In genomic region chr20:266604-267562, GRCh38 we compare ENCODE assay signal across 1 cellular context.
TF ChIP-seq lines count a peak whose summit lies in the region.

No MANE protein-coding gene starts in this region.

TF ChIP-seq in HepG2, 621 proteins besides CTCF, POLR2A, EP300 and RAD21 (continued from another document and continues in another):
- no peak for TF ChIP-seq HNRNPK (IDR thresholded peaks at IDR 0.05; ENCODE audit: low read depth, low read length, poor library complexity, severe bottlenecking)
- TF ChIP-seq SAFB2 (CRISPR knock-in tag; IDR thresholded peaks at IDR 0.05; ENCODE audit: borderline replicate concordance, low read depth), result 0 out of 2 replicates have a peak, but pooled peaks have one; percentile 45
- TF ChIP-seq ZNF431 (CRISPR knock-in tag; IDR thresholded peaks at IDR 0.05; ENCODE audit: borderline replicate concordance, low read depth), result peak; percentile 94
- peak; percentile 87 for TF ChIP-seq ZNF747 (CRISPR knock-in tag; IDR thresholded peaks at IDR 0.05; ENCODE audit: borderline replicate concordance)
- TF ChIP-seq ZKSCAN8 (CRISPR knock-in tag; IDR thresholded peaks at IDR 0.05; ENCODE audit: borderline replicate concordance), result peak; percentile 41; the same call in 1 of the 2 replicates
- peak; percentile 99 for TF ChIP-seq EED (CRISPR knock-in tag; IDR thresholded peaks at IDR 0.05)
- TF ChIP-seq ZSCAN12 (CRISPR knock-in tag; IDR thresholded peaks at IDR 0.05), result peak; percentile 63; the same call in 1 of the 2 replicates
- TF ChIP-seq ZNF530 (CRISPR knock-in tag; IDR thresholded peaks at IDR 0.05; ENCODE audit: low read depth), result no peak
- TF ChIP-seq STAG1 (CRISPR knock-in tag; IDR thresholded peaks at IDR 0.05), result peak; percentile 96
- TF ChIP-seq ZZZ3 (CRISPR knock-in tag; IDR thresholded peaks at IDR 0.05; ENCODE audit: borderline replicate concordance), result peak; percentile 79; the same call in 1 of the 2 replicates
- peak; percentile 93 for TF ChIP-seq JUNB (CRISPR knock-in tag; IDR thresholded peaks at IDR 0.05; ENCODE audit: borderline replicate concordance)
- TF ChIP-seq SMARCC2 (IDR thresholded peaks at IDR 0.05), result no peak
- TF ChIP-seq SRSF1 (optimal IDR thresholded peaks at IDR 0.05; ENCODE audit: low read depth, low read length), result peak; percentile 74
- TF ChIP-seq TRIM22 (IDR thresholded peaks at IDR 0.05), result no peak
- peak; percentile 72; the same call in 1 of the 2 replicates for TF ChIP-seq SNAPC4 (CRISPR knock-in tag; IDR thresholded peaks at IDR 0.05)
- no peak; the same call in 1 of the 2 replicates for TF ChIP-seq MYNN (CRISPR knock-in tag; IDR thresholded peaks at IDR 0.05; ENCODE audit: low read depth)
- no peak for TF ChIP-seq SRSF9 (IDR thresholded peaks at IDR 0.05; ENCODE audit: borderline replicate concordance, insufficient read depth, low read depth, low read length, poor library complexity, severe bottlenecking)
- 0 out of 2 replicates have a peak, but pooled peaks have one; percentile 22 for TF ChIP-seq ZBED4 (CRISPR knock-in tag; IDR thresholded peaks at IDR 0.05; ENCODE audit: borderline replicate concordance)
- peak; percentile 99 for TF ChIP-seq ZNF709 (CRISPR knock-in tag; IDR thresholded peaks at IDR 0.05)
- TF ChIP-seq PHF20 (CRISPR knock-in tag; IDR thresholded peaks at IDR 0.05), result peak; percentile 77
- TF ChIP-seq TOPORS (CRISPR knock-in tag; IDR thresholded peaks at IDR 0.05), result peak; percentile 97
- no peak; the same call in 1 of the 2 replicates for TF ChIP-seq MIER2 (CRISPR knock-in tag; IDR thresholded peaks at IDR 0.05)
- TF ChIP-seq TFDP2 (CRISPR knock-in tag; IDR thresholded peaks at IDR 0.05), result peak; percentile 90
- peak; percentile 80 for TF ChIP-seq GATAD2A (CRISPR knock-in tag; IDR thresholded peaks at IDR 0.05)
- TF ChIP-seq ZNF101 (CRISPR knock-in tag; IDR thresholded peaks at IDR 0.05; ENCODE audit: borderline replicate concordance, low read depth), result peak; percentile 95; the same call in 1 of the 2 replicates
- peak; percentile 86 for TF ChIP-seq ZMAT3 (CRISPR knock-in tag; conservative IDR thresholded peaks at IDR 0.05)
- TF ChIP-seq HBP1 (CRISPR knock-in tag; IDR thresholded peaks at IDR 0.05; ENCODE audit: low read depth), result peak; percentile 75; the same call in 1 of the 2 replicates
- TF ChIP-seq ZNF652 (CRISPR knock-in tag; IDR thresholded peaks at IDR 0.05; ENCODE audit: borderline replicate concordance, low read depth), result no peak
- peak; percentile 91 for TF ChIP-seq AHR (CRISPR knock-in tag; IDR thresholded peaks at IDR 0.05)
- peak; percentile 94; the same call in 1 of the 2 replicates for TF ChIP-seq NR1H2 (CRISPR knock-in tag; IDR thresholded peaks at IDR 0.05; ENCODE audit: borderline replicate concordance, low read depth)
- peak; percentile 89 for TF ChIP-seq ZNF18 (CRISPR knock-in tag; IDR thresholded peaks at IDR 0.05; ENCODE audit: insufficient replicate concordance)
- peak; percentile 97 for TF ChIP-seq ZNF343 (CRISPR knock-in tag; IDR thresholded peaks at IDR 0.05)
- TF ChIP-seq HDAC1 (CRISPR knock-in tag; IDR thresholded peaks at IDR 0.05), result peak; percentile 52
- TF ChIP-seq GMEB1 (CRISPR knock-in tag; IDR thresholded peaks at IDR 0.05; ENCODE audit: borderline replicate concordance), result peak; percentile 77; the same call in 1 of the 2 replicates
- TF ChIP-seq SMAD3 (CRISPR knock-in tag; IDR thresholded peaks at IDR 0.05), result peak; percentile 73
- TF ChIP-seq ZFP82 (CRISPR knock-in tag; IDR thresholded peaks at IDR 0.05; ENCODE audit: borderline replicate concordance), result peak; percentile 62; the same call in 1 of the 2 replicates
- peak; percentile 97 for TF ChIP-seq SMAD9 (CRISPR knock-in tag; IDR thresholded peaks at IDR 0.05)
- no peak for TF ChIP-seq ZC3H4 (CRISPR knock-in tag; IDR thresholded peaks at IDR 0.05; ENCODE audit: borderline replicate concordance)
- TF ChIP-seq MEIS1 (CRISPR knock-in tag; IDR thresholded peaks at IDR 0.05; ENCODE audit: borderline replicate concordance), result peak; percentile 96
- no peak for TF ChIP-seq ZFP36L2 (CRISPR knock-in tag; IDR thresholded peaks at IDR 0.05)
- 0 out of 2 replicates have a peak, but pooled peaks have one; percentile 91 for TF ChIP-seq ZNF572 (CRISPR knock-in tag; IDR thresholded peaks at IDR 0.05)
- no peak for TF ChIP-seq CEBPZ (IDR thresholded peaks at IDR 0.05; ENCODE audit: low read length)
- TF ChIP-seq ZFP41 (CRISPR knock-in tag; IDR thresholded peaks at IDR 0.05; ENCODE audit: borderline replicate concordance), result peak; percentile 97; the same call in 1 of the 2 replicates
